ENCODE assay signal across 9 cellular contexts in the genomic region with DNA sequence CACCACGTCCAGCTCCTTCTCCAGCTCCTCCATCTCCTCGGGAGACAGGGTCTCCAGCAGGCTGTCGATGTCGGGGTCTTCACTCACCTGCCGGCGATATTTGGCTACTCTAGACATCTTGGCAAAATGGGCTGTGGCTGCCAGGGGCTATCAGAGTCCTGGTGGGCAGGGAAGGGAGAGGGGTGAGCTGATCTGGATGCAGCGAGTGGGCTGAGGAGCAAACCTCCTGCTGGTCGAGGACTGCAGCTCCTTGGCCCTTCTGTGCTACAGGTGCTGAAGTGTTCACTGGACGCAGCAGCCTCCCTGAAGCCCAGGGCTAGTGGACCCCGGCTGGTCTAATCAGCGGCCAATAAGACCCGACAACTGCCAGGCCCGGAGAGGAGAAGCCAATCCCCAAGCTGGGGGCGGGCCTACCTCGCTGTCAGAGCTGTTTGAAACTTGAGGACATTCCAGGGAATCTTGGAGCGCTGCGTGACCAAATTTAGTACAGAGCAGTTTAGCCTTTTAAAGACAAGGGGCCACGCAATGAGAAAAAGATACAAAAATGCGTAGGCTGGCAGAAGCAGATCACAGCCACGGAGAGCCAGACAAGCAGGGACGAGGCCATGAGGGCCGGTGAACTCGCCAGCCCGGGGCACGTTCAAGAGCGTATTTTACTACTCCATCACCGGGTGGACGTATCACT. TPM values are rescaled to one million over a fixed set of nuclear protein-coding genes. Genes with fewer than 3 reads are reported as not detected.
DNase-seq lines count a peak whose midpoint lies in the region; TF ChIP-seq lines count a peak whose summit lies in the region.
"Had no signal": no experiment of that assay in that cellular context is flagged by ENCODE, and none has a peak within 500 bp of the region (broad histone marks: within the 10 kb centered on the region; RNA-seq: fewer than 3 reads in every experiment).

A gene (minus strand): TSS at position 325 of the 685 bp plus-strand sequence. CDS start 208 bp downstream, at position 117.

- TF ChIP-seq CTCF in cardiac fibroblast (IDR thresholded peaks at IDR 0.05; ENCODE audit: low read depth, low read length) = no peak
- no peak for TF ChIP-seq CTCF in GM10248 (IDR thresholded peaks at IDR 0.05; ENCODE audit: control extremely low read depth, extremely low read depth, low read depth, missing control alignments)

- H3K9me3 ChIP-seq in iPS-18c (ENCODE audit: control insufficient read depth, insufficient read depth, low read length) = no peaks in the 10 kb centered on the region

- CTCF ChIA-PET in GM10248 (lab: Yijun Ruan, JAX) = interaction anchor here (1.8 to 3.3 kb wide), 4 partner anchors 27 to 189 kb away, joined by 5 to 14 read pairs (median 6); no protein-coding TSS in a partner anchor

- H3K4me3 ChIP-seq in cardiac fibroblast (replicated peaks in 1 of 2; ENCODE audit: low read depth in 2 of 2, low read length in 2 of 2) (peak within 1 kb of the TSS; percentile 38 to 42), iPS-18c (ENCODE audit: insufficient read depth, low read depth, low read length) (peak within 1 kb of the TSS; percentile 50)
- H3K4me3 ChIP-seq: SK-N-MC had no signal

- POLR2A ChIA-PET in GM10248 (lab: Yijun Ruan, JAX) = no interaction called here

- peak; percentile 95 for DNase-seq in EL
- DNase-seq in NCI-H226 = peak; percentile 47
- peak; percentile 81 to 91 for DNase-seq in cardiac fibroblast (ENCODE audit: low read depth in 2 of 2)
- peak; percentile 76 for DNase-seq in renal cortical epithelial cell (ENCODE audit: low read depth)
- no peak for DNase-seq in DMS153 treated with DMSO at 0.1 percent for 48 hours (lab: John Stamatoyannopoulos, UW; ENCODE audit: unreplicated experiment)
- DNase-seq in NCI-H345 (lab: John Stamatoyannopoulos, UW) = no peak
- no peak for DNase-seq in GM10248 (ENCODE audit: extremely low spot score)

RNA-seq across cellular contexts. Expression of the gene that starts here (rescaled TPM):
- total RNA-seq in renal cortical epithelial cell = 0.17 and 0.25 TPM in 2 replicates

Comparison
In these comparisons a context has a peak if more than half of its experiments do, and no peak if none do; other contexts are left out.
1. Peak in DNase-seq in renal cortical epithelial cell; RNA of the gene not detected or under 1 TPM.
2. DNase-seq: peak in EL (single experiment), NCI-H226 (single experiment) and cardiac fibroblast (2 of 2); none in DMS153 treated with DMSO at 0.1 percent for 48 hours (single experiment), NCI-H345 (single experiment) and GM10248 (single experiment).